In genomic region chr10:36738738-36739431, GRCh38 we compare ENCODE assay signal across 1 cellular context.
TF ChIP-seq lines count a peak whose summit lies in the region.

No MANE protein-coding gene starts in this region.

TF ChIP-seq in HEK293, 187 proteins besides CTCF, POLR2A, EP300 and RAD21:
- TF ChIP-seq, protein P1, sequence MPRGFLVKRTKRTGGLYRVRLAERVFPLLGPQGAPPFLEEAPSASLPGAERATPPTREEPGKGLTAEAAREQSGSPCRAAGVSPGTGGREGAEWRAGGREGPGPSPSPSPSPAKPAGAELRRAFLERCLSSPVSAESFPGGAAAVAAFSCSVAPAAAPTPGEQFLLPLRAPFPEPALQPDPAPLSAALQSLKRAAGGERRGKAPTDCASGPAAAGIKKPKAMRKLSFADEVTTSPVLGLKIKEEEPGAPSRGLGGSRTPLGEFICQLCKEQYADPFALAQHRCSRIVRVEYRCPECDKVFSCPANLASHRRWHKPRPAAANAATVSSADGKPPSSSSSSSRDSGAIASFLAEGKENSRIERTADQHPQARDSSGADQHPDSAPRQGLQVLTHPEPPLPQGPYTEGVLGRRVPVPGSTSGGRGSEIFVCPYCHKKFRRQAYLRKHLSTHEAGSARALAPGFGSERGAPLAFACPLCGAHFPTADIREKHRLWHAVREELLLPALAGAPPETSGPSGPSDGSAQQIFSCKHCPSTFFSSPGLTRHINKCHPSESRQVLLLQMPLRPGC (tag by site-specific recombination; IDR thresholded peaks at IDR 0.05): peak; percentile 65; the same call in 1 of the 2 replicates
- TF ChIP-seq ZNF184 (tag by site-specific recombination; IDR thresholded peaks at IDR 0.05): peak; percentile 41; the same call in 1 of the 2 replicates
- TF ChIP-seq ZNF658 (tag by site-specific recombination; IDR thresholded peaks at IDR 0.05): no peak
